ENCODE assay signal across 8 cellular contexts in the genomic region with DNA sequence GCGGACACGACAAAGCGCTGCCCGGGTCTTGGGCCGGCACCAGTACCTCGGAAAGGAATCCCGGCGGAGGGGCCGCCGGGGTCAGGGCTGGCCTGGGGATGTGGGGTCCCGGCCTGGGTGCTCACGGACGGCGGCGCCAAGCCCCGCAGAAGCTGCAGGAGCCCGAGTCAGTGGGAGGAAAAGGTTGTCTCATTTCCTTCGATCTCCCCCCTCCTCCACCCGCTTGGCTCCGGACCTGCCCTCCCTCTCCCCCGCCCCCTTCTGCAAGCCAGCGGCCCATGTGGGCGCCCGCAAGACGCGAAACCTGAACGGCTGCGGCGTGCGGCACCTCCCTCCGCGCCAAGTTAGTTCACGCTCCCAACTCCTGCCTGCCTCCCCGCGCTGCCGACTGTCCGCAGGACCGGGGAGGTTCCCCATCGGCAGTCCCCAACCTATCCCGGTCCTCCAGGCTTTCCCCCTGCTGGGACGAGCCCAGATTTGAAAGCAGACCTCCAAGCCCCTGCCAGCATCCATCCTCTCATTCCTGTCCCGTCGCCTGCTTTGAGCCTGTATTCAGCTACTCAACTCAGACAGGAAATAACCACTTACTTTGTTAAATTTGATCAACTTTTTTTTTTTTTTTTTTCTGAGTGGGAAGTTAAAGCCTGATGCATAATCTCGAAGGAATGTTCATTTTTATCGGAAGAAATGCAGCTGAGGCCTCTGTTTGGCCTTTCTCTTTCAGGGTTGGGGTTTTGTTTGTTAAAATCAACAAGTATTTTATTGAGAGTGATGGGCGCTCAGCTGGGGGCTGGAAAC. TPM values are rescaled to one million over a fixed set of nuclear protein-coding genes. Genes with fewer than 3 reads are reported as not detected.
DNase-seq lines count a peak whose midpoint lies in the region; ATAC-seq and TF ChIP-seq lines count a peak whose summit lies in the region.

TSS of gene EVA1A (minus strand) at position 172 of the 798 bp plus-strand sequence. CDS start 42,799 bp downstream, outside the sequence.

- TF ChIP-seq CTCF in HEK293 (tag by site-specific recombination; IDR thresholded peaks at IDR 0.05) (no peak), endothelial cell (IDR thresholded peaks at IDR 0.05; ENCODE audit: unreplicated experiment) (no peak), mesothelial cell of epicardium (IDR thresholded peaks at IDR 0.05; ENCODE audit: unreplicated experiment) (no peak), vagina (IDR thresholded peaks at IDR 0.05) (no peak)

- H3K27ac ChIP-seq in HEK293 (ENCODE audit: extremely low read depth, low read depth, low read length) (peak within 1 kb of the TSS; percentile 37; the same call in 1 of the 2 replicates), vagina (peak within 1 kb of the TSS; percentile 54)

- H3K27ac Mint-ChIP-seq in endothelial cell (ENCODE audit: unreplicated experiment) = peak within 1 kb of the TSS; percentile 81
- H3K27ac Mint-ChIP-seq in mesothelial cell of epicardium = peak within 1 kb of the TSS; percentile 92

- H3K4me3 ChIP-seq in HEK293 (ENCODE audit: low read depth, low read length) = peak within 1 kb of the TSS; percentile 68
- H3K4me3 ChIP-seq in vagina = peak within 1 kb of the TSS; percentile 44 to 59

- TF ChIP-seq POLR2A in vagina (IDR thresholded peaks at IDR 0.05) = no peak

- H3K4me1 Mint-ChIP-seq in endothelial cell (ENCODE audit: unreplicated experiment) (peaks cover 33% of the 10 kb centered on the region), mesothelial cell of epicardium (peaks cover 33% of the 10 kb centered on the region)

- CTCF ChIA-PET in HEK293 (lab: Yijun Ruan, JAX) = interaction anchor here (0.6 to 2.0 kb wide), 13 partner anchors 11 to 578 kb away, joined by 3 to 11 read pairs (median 4); no protein-coding TSS in a partner anchor

- H3K27me3 ChIP-seq in vagina = no peaks in the 10 kb centered on the region

- no peaks in the 10 kb centered on the region for H3K36me3 ChIP-seq in HEK293 (ENCODE audit: control insufficient read depth in 2 of 2, insufficient read depth in 1 of 2, low read length in 2 of 2)
- no peaks in the 10 kb centered on the region for H3K36me3 ChIP-seq in vagina

- no peaks in the 10 kb centered on the region for H3K9me3 Mint-ChIP-seq in endothelial cell (ENCODE audit: unreplicated experiment)
- H3K9me3 Mint-ChIP-seq in mesothelial cell of epicardium = no peaks in the 10 kb centered on the region

- H3K4me3 Mint-ChIP-seq in endothelial cell (ENCODE audit: unreplicated experiment) (peak within 1 kb of the TSS; percentile 97), mesothelial cell of epicardium (peak within 1 kb of the TSS; percentile 92)

- H3K4me1 ChIP-seq in HEK293 (ENCODE audit: control insufficient read depth, insufficient read depth, low read length) (no peaks in the 10 kb centered on the region; the same call in 1 of the 2 replicates), vagina (peaks cover 18% of the 10 kb centered on the region)

- DNase-seq in Daoy (ENCODE audit: low read depth) = peak; percentile 90
- peak; percentile 65 for DNase-seq in endothelial cell (ENCODE audit: low spot score)
- peak; percentile 43 to 64 for DNase-seq in mesothelial cell of epicardium (ENCODE audit: low spot score in 2 of 2, unreplicated experiment in 2 of 2)
- DNase-seq in vagina (ENCODE audit: extremely low spot score in 2 of 2) = peak; percentile 84 to 91
- DNase-seq in HT-29 (ENCODE audit: low spot score) = no peak
- DNase-seq in UCSD-AML1 (lab: John Stamatoyannopoulos, UW; ENCODE audit: unreplicated experiment) = no peak

- no peaks in the 10 kb centered on the region for H3K36me3 Mint-ChIP-seq in endothelial cell (ENCODE audit: low read depth, unreplicated experiment)
- no peaks in the 10 kb centered on the region for H3K36me3 Mint-ChIP-seq in mesothelial cell of epicardium

- H3K27me3 Mint-ChIP-seq in endothelial cell (ENCODE audit: unreplicated experiment) (peaks cover 6% of the 10 kb centered on the region), mesothelial cell of epicardium (ENCODE audit: low read depth) (peaks cover 2% of the 10 kb centered on the region)

- peak; percentile 71 for ATAC-seq in SK-N-SH treated with all-trans-retinoic acid at 6 μM for 48 hours

- POLR2A ChIA-PET in HEK293 (lab: Yijun Ruan, JAX) = interaction anchor here (0.6 to 1.9 kb wide), 5 partner anchors 13 to 481 kb away, joined by 3 to 6 read pairs (median 4); no protein-coding TSS in a partner anchor

- intact Hi-C loops in vagina (cut with DNase I) = no loop called here

- no peaks in the 10 kb centered on the region for H3K9me3 ChIP-seq in HEK293 (ENCODE audit: control insufficient read depth, insufficient read depth, low read depth, low read length)
- H3K9me3 ChIP-seq in vagina = no peaks in the 10 kb centered on the region

TF ChIP-seq in HEK293, 187 proteins besides CTCF, POLR2A, EP300 and RAD21 (continues in another document):
- TF ChIP-seq ZNF76 (tag by site-specific recombination; IDR thresholded peaks at IDR 0.05; ENCODE audit: borderline replicate concordance, low read depth) (no peak), ZNF133 (tag by site-specific recombination; IDR thresholded peaks at IDR 0.05) (no peak), KLF1 (tag by site-specific recombination; IDR thresholded peaks at IDR 0.05) (no peak), ZNF202 (tag by site-specific recombination; IDR thresholded peaks at IDR 0.05; ENCODE audit: borderline replicate concordance) (no peak), ZBTB17 (tag by site-specific recombination; IDR thresholded peaks at IDR 0.05) (peak; percentile 100), ZNF292 (tag by site-specific recombination; IDR thresholded peaks at IDR 0.05; ENCODE audit: borderline replicate concordance, low read depth) (no peak)
- TF ChIP-seq, protein P1, sequence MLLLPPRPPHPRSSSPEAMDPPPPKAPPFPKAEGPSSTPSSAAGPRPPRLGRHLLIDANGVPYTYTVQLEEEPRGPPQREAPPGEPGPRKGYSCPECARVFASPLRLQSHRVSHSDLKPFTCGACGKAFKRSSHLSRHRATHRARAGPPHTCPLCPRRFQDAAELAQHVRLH (tag by site-specific recombination; IDR thresholded peaks at IDR 0.05) = no peak
- TF ChIP-seq, protein P2, sequence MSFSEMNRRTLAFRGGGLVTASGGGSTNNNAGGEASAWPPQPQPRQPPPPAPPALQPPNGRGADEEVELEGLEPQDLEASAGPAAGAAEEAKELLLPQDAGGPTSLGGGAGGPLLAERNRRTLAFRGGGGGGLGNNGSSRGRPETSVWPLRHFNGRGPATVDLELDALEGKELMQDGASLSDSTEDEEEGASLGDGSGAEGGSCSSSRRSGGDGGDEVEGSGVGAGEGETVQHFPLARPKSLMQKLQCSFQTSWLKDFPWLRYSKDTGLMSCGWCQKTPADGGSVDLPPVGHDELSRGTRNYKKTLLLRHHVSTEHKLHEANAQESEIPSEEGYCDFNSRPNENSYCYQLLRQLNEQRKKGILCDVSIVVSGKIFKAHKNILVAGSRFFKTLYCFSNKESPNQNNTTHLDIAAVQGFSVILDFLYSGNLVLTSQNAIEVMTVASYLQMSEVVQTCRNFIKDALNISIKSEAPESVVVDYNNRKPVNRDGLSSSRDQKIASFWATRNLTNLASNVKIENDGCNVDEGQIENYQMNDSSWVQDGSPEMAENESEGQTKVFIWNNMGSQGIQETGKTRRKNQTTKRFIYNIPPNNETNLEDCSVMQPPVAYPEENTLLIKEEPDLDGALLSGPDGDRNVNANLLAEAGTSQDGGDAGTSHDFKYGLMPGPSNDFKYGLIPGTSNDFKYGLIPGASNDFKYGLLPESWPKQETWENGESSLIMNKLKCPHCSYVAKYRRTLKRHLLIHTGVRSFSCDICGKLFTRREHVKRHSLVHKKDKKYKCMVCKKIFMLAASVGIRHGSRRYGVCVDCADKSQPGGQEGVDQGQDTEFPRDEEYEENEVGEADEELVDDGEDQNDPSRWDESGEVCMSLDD (tag by site-specific recombination; IDR thresholded peaks at IDR 0.05) = no peak

TF ChIP-seq in SK-N-SH treated with all-trans-retinoic acid at 6 μM for 48 hours, 23 proteins besides CTCF, POLR2A, EP300 and RAD21:
- peak; percentile 65 for TF ChIP-seq ISL1 (CRISPR knock-in tag; IDR thresholded peaks at IDR 0.05)
- no peak for TF ChIP-seq TOX (CRISPR knock-in tag; IDR thresholded peaks at IDR 0.05; ENCODE audit: borderline replicate concordance)
- no peak for TF ChIP-seq CSDC2 (CRISPR knock-in tag; IDR thresholded peaks at IDR 0.05)
- no peak for TF ChIP-seq POU6F1 (CRISPR knock-in tag; IDR thresholded peaks at IDR 0.05; ENCODE audit: borderline replicate concordance, low read depth)
- no peak for TF ChIP-seq ZNF70 (CRISPR knock-in tag; IDR thresholded peaks at IDR 0.05)
- TF ChIP-seq ZNF565 (CRISPR knock-in tag; conservative IDR thresholded peaks at IDR 0.05; ENCODE audit: low read depth) = no peak
- TF ChIP-seq TCF4 (CRISPR knock-in tag; IDR thresholded peaks at IDR 0.05; ENCODE audit: borderline replicate concordance) = no peak
- TF ChIP-seq RARB (CRISPR knock-in tag; IDR thresholded peaks at IDR 0.05) = no peak

RNA-seq across cellular contexts. Expression of gene EVA1A, which starts in this region (rescaled TPM):
- 73.2 and 98.7 TPM in 2 replicates for total RNA-seq in Daoy (2014; rRNA removed; shearing (Covaris generic))
- total RNA-seq in endothelial cell (ENCODE audit: unreplicated experiment) = 19.9 TPM
- total RNA-seq in mesothelial cell of epicardium = 9.3 to 12.0 TPM (median 11.5 TPM) in 3 replicates
- not detected for total RNA-seq in vagina
- total RNA-seq in HT-29 (2014; rRNA removed; shearing (Covaris generic)) = not detected in 2 replicates

Comparison
In these comparisons a context has a peak if more than half of its experiments do, and no peak if none do; other contexts are left out.
1. Peak in DNase-seq, H3K4me3 ChIP-seq and H3K27ac ChIP-seq in vagina; RNA of the gene not detected or under 1 TPM.
2. DNase-seq: peak in Daoy (single experiment), endothelial cell (single experiment) and mesothelial cell of epicardium (2 of 2); none in HT-29 (single experiment) and UCSD-AML1 (single experiment).